In the genomic region with DNA sequence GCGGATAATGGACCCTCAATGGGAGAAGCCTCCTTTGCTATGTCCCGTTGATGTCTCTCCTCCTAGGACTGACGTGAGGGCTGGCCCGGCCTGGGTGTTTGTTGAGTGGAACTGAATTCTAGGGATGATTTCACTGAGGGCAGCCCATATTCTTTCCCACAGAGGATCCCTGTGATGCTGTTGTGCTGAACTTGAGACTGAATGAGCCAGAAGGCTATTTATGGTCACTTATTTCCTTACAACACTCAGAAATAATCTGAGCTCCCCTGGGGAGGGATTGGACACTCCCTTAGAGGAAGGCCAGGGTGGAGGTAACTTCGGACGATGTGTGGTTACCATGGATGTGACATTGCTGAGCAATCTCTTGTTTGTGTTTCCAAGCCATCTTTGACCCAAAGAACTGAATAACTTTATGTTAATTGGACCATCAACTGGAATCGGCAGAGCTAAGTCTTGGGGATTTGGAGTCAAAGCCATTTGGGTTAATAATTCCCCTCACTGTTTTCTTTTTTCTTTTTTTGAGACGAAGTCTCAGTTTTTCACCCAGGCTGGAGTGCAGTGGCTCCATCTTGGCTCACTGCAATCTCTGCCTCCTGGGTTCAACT, we compare ENCODE assay signal across 18 cellular contexts. TPM values are rescaled to one million over a fixed set of nuclear protein-coding genes. Genes with fewer than 3 reads are reported as not detected.
"Had no signal": no experiment of that assay in that cellular context is flagged by ENCODE, and none has a peak within 500 bp of the region (broad histone marks: within the 10 kb centered on the region; RNA-seq: fewer than 3 reads in every experiment).

No MANE protein-coding gene starts in this region.

- ATAC-seq: esophagus mucosa; naive thymus-derived CD4-positive, alpha-beta T cell; stimulated activated naive CD8-positive, alpha-beta T cell treated with anti-CD3 and anti-CD28 coated beads, Interleukin-15, Interleukin-2, amounts not matched to agents 100 U/mL and 50 U/mL, for 24 hours; upper lobe of right lung had no signal

- H3K36me3 Mint-ChIP-seq: mesothelial cell of epicardium had no signal

- DNase-seq: activated CD4-positive, alpha-beta T cell treated with anti-CD3 and anti-CD28 coated beads, Interleukin-2, amount 50 U/mL, for 1 hour; activated naive CD4-positive, alpha-beta T cell treated with anti-CD3 and anti-CD28 coated beads, Interleukin-2, amount 50 U/mL, for 16 hours; dorsolateral prefrontal cortex; foreskin fibroblast; naive thymus-derived CD4-positive, alpha-beta T cell; nucleus accumbens; stimulated activated CD4-positive, alpha-beta T cell treated with anti-CD3 and anti-CD28 coated beads, Interleukin-4, amount 100 ng/mL, for 1 hour; stimulated activated CD8-positive, alpha-beta memory T cell treated with anti-CD3 and anti-CD28 coated beads, Interleukin-4, amount 100 ng/mL, for 48 hours; stimulated activated naive CD8-positive, alpha-beta T cell treated with anti-CD3 and anti-CD28 coated beads, Interleukin-15, Interleukin-2, amounts not matched to agents 100 U/mL and 50 U/mL, for 24 hours; testis; upper lobe of right lung had no signal

- H3K27ac Mint-ChIP-seq: activated T-helper 2 cell treated with anti-CD3 and anti-CD28 coated beads, Interferon-gamma antibody, Interleukin-2, Interleukin-4, amounts not matched to agents 10 μg/mL and 5 μg/mL and 100 μg/mL, durations not matched to agents 14 hours and 24 hours and 36 hours; mesothelial cell of epicardium; naive thymus-derived CD4-positive, alpha-beta T cell had no signal

- H3K36me3 ChIP-seq: upper lobe of right lung had no signal

- H3K4me3 Mint-ChIP-seq: mesothelial cell of epicardium; naive thymus-derived CD4-positive, alpha-beta T cell had no signal

- H3K9me3 Mint-ChIP-seq: activated T-helper 2 cell treated with anti-CD3 and anti-CD28 coated beads, Interferon-gamma antibody, Interleukin-2, Interleukin-4, amounts not matched to agents 10 μg/mL and 5 μg/mL and 100 μg/mL, durations not matched to agents 14 hours and 24 hours and 36 hours; naive thymus-derived CD4-positive, alpha-beta T cell had no signal

- H3K9me3 ChIP-seq: testis, upper lobe of right lung had no signal

- H3K27ac ChIP-seq: dorsolateral prefrontal cortex, testis, upper lobe of right lung had no signal

- H3K4me3 ChIP-seq: dorsolateral prefrontal cortex, testis, upper lobe of right lung had no signal

- H3K27me3 ChIP-seq: testis, upper lobe of right lung had no signal

- H3K4me1 ChIP-seq: testis had no signal

RNA-seq across cellular contexts. Expression of gene RNF186, which starts 10.2 kb away (rescaled TPM):
- total RNA-seq: activated CD8-positive, alpha-beta memory T cell treated with anti-CD3 and anti-CD28 coated beads for 36 hours; activated T-helper 2 cell treated with anti-CD3 and anti-CD28 coated beads, Interferon-gamma antibody, Interleukin-2, Interleukin-4, amounts not matched to agents 10 μg/mL and 5 μg/mL and 100 μg/mL, durations not matched to agents 14 hours and 24 hours and 36 hours; chondrocyte; dorsolateral prefrontal cortex; mesothelial cell of epicardium; naive thymus-derived CD4-positive, alpha-beta T cell; pulmonary artery endothelial cell; T-helper 2 cell treated with Interferon-gamma antibody and Interleukin-4, amounts not matched to agents 100 ng/mL and 5 ng/mL, for 36 hours; upper lobe of right lung had no signal
